ENCODE assay signal across 21 cellular contexts in genomic region chr6:25579902-25580495, GRCh38.
A peak's percentile ranks its signal among the peaks of the same experiment; 100 is the strongest.
DNase-seq lines count a peak whose midpoint lies in the region; ATAC-seq, FAIRE-seq and TF ChIP-seq lines count a peak whose summit lies in the region.
"Had no signal": no experiment of that assay in that cellular context is flagged by ENCODE, and none has a peak within 500 bp of the region (broad histone marks: within the 10 kb centered on the region; RNA-seq: fewer than 3 reads in every experiment).

No MANE protein-coding gene starts in this region.

- TF ChIP-seq EP300 in stomach (IDR thresholded peaks at IDR 0.05): no peak

- H3K9me3 Mint-ChIP-seq in activated T-cell treated with anti-CD3 and anti-CD28 coated beads, Interleukin-2, amount 50 U/mL, for 24 hours: no peaks in the 10 kb centered on the region
- H3K9me3 Mint-ChIP-seq in natural killer cell treated with Interleukin-12 subunit alpha and Interleukin-12 subunit beta and Interleukin-15 and Interleukin-18, amount 100 ng/mL, for 72 hours: no peaks in the 10 kb centered on the region
- H3K9me3 Mint-ChIP-seq: memory B cell had no signal

- H3K4me3 Mint-ChIP-seq in activated T-cell treated with anti-CD3 and anti-CD28 coated beads, Interleukin-2, amount 50 U/mL, for 24 hours: no peak overlapping the region
- peak overlapping the region; percentile 80 for H3K4me3 Mint-ChIP-seq in T-helper 17 cell
- H3K4me3 Mint-ChIP-seq in natural killer cell treated with Interleukin-12 subunit alpha and Interleukin-12 subunit beta and Interleukin-15 and Interleukin-18, amount 100 ng/mL, for 72 hours: peak overlapping the region; percentile 19
- H3K4me3 Mint-ChIP-seq: memory B cell had no signal

- no peak overlapping the region for H3K27ac ChIP-seq in stomach
- H3K27ac ChIP-seq: ovary, right lobe of liver had no signal

- 63 to 82% (median 79%) methylated on average over 4 of the region's 4 CpGs for WGBS in stomach, 5 donors

- H3K4me3 ChIP-seq in stomach: no peak overlapping the region
- H3K4me3 ChIP-seq: HAP-1, ovary, right lobe of liver had no signal

- H3K27me3 Mint-ChIP-seq in activated T-cell treated with anti-CD3 and anti-CD28 coated beads, Interleukin-2, amount 50 U/mL, for 24 hours: no peaks in the 10 kb centered on the region
- peaks cover 5% of the 10 kb centered on the region for H3K27me3 Mint-ChIP-seq in T-helper 17 cell
- peaks cover under 1 to 4% of the 10 kb centered on the region in 2 donors for H3K27me3 Mint-ChIP-seq in natural killer cell treated with Interleukin-12 subunit alpha and Interleukin-12 subunit beta and Interleukin-15 and Interleukin-18, amount 100 ng/mL, for 72 hours

- TF ChIP-seq CTCF in stomach (IDR thresholded peaks at IDR 0.05): no peak

- intact Hi-C loops in stomach (cut with DNase I; ENCODE audit: low total_unique reads): no loop called here

- peak; percentile 58 for FAIRE-seq in GM18507 (lab: Jason Lieb, UNC)
- FAIRE-seq: frontal cortex, GM12892 had no signal

- H3K4me1 Mint-ChIP-seq in activated T-cell treated with anti-CD3 and anti-CD28 coated beads, Interleukin-2, amount 50 U/mL, for 24 hours (ENCODE audit: low read depth): peaks cover 12% of the 10 kb centered on the region
- H3K4me1 Mint-ChIP-seq in T-helper 17 cell: peaks cover 4% of the 10 kb centered on the region
- H3K4me1 Mint-ChIP-seq in natural killer cell treated with Interleukin-12 subunit alpha and Interleukin-12 subunit beta and Interleukin-15 and Interleukin-18, amount 100 ng/mL, for 72 hours (ENCODE audit: low read depth in 2 of 2): peaks cover 5 to 6% of the 10 kb centered on the region in 2 donors

- H3K27me3 ChIP-seq in stomach: no peaks in the 10 kb centered on the region
- H3K27me3 ChIP-seq: ovary, right lobe of liver had no signal

- H3K4me1 ChIP-seq in stomach: no peaks in the 10 kb centered on the region
- H3K4me1 ChIP-seq: HAP-1, right lobe of liver had no signal

- peaks cover 8 to 29% (median 10%) of the 10 kb centered on the region in 4 donors for H3K36me3 ChIP-seq in stomach
- H3K36me3 ChIP-seq: HAP-1, ovary, right lobe of liver had no signal

- peaks cover 3% of the 10 kb centered on the region for H3K36me3 Mint-ChIP-seq in activated T-cell treated with anti-CD3 and anti-CD28 coated beads, Interleukin-2, amount 50 U/mL, for 24 hours (ENCODE audit: low read depth)
- H3K36me3 Mint-ChIP-seq in T-helper 17 cell (ENCODE audit: low read depth): peaks cover 7% of the 10 kb centered on the region
- H3K36me3 Mint-ChIP-seq in natural killer cell treated with Interleukin-12 subunit alpha and Interleukin-12 subunit beta and Interleukin-15 and Interleukin-18, amount 100 ng/mL, for 72 hours: no peaks in the 10 kb centered on the region

- no peaks in the 10 kb centered on the region for H3K9me3 ChIP-seq in T-helper 17 cell (ENCODE audit: control insufficient read depth, low read length, poor library complexity, severe bottlenecking)
- no peaks in the 10 kb centered on the region for H3K9me3 ChIP-seq in stomach
- H3K9me3 ChIP-seq: HAP-1, ovary, right lobe of liver, SK-N-SH had no signal

- ATAC-seq in T-helper 17 cell (no peak), GM19351 (IDR thresholded peaks at IDR 0.05; ENCODE audit: unreplicated experiment) (no peak)
- no peak for ATAC-seq in natural killer cell treated with Interleukin-12 subunit alpha and Interleukin-12 subunit beta and Interleukin-15 and Interleukin-18, amount 100 ng/mL, for 72 hours

- TF ChIP-seq POLR2A in stomach (IDR thresholded peaks at IDR 0.05): no peak

- DNase-seq in activated T-cell treated with anti-CD3 and anti-CD28 coated beads, Interleukin-2, amount 50 U/mL, for 24 hours: no peak
- DNase-seq in activated T-cell treated with anti-CD3 and anti-CD28 coated beads for 4 hours (no peak), GM18507 (ENCODE audit: extremely low spot score, insufficient read length, low read depth) (no peak), T-helper 17 cell (no peak), glomerular visceral epithelial cell (ENCODE audit: extremely low spot score) (no peak), stomach (no peak)
- no peak for DNase-seq in natural killer cell treated with Interleukin-12 subunit alpha and Interleukin-12 subunit beta and Interleukin-15 and Interleukin-18, amount 100 ng/mL, for 72 hours (ENCODE audit: low spot score)
- DNase-seq: activated CD4-positive, CD25-positive, alpha-beta regulatory T cell; activated naive CD4-positive, alpha-beta T cell treated with anti-CD3 and anti-CD28 coated beads, Interleukin-2, amount 50 U/mL, for 16 hours; KG1; NCI-H1048; NCI-H2029 treated with DMSO at 0.1 percent for 48 hours; ovary; right lobe of liver; SK-N-SH; T1000 had no signal

- H3K27ac Mint-ChIP-seq in activated T-cell treated with anti-CD3 and anti-CD28 coated beads, Interleukin-2, amount 50 U/mL, for 24 hours: peak overlapping the region; percentile 32
- H3K27ac Mint-ChIP-seq in T-helper 17 cell: peak overlapping the region; percentile 74
- H3K27ac Mint-ChIP-seq in natural killer cell treated with Interleukin-12 subunit alpha and Interleukin-12 subunit beta and Interleukin-15 and Interleukin-18, amount 100 ng/mL, for 72 hours: peak overlapping the region in 1 of 2 donors; percentile 8
- H3K27ac Mint-ChIP-seq: memory B cell had no signal
